Comparison of ENCODE assay signal across 9 cellular contexts in genomic region chr17:1709403-1709891, GRCh38. TPM values are rescaled to one million over a fixed set of nuclear protein-coding genes. Genes with fewer than 3 reads are reported as not detected.
DNase-seq lines count a peak whose midpoint lies in the region; ATAC-seq and TF ChIP-seq lines count a peak whose summit lies in the region.
"Had no signal": no experiment of that assay in that cellular context is flagged by ENCODE, and none has a peak within 500 bp of the region (broad histone marks: within the 10 kb centered on the region; RNA-seq: fewer than 3 reads in every experiment).

No MANE protein-coding gene starts in this region.

- peaks cover 41% of the 10 kb centered on the region for H3K27me3 Mint-ChIP-seq in activated CD4-positive, alpha-beta T cell treated with anti-CD3 and anti-CD28 coated beads, Interleukin-2, amount 10 ng/mL, durations not matched to agents 24 days and 14 days

- H3K4me1 Mint-ChIP-seq in activated CD4-positive, alpha-beta T cell treated with anti-CD3 and anti-CD28 coated beads, Interleukin-2, amount 10 ng/mL, durations not matched to agents 24 days and 14 days: peaks cover 17% of the 10 kb centered on the region

- H3K27ac ChIP-seq in mammary epithelial cell (ENCODE audit: insufficient read depth, low read depth, low read length) (no peak overlapping the region), thoracic aorta (no peak overlapping the region)

- intact Hi-C loops in activated CD4-positive, alpha-beta T cell treated with anti-CD3 and anti-CD28 coated beads, Interleukin-2, amount 10 ng/mL, durations not matched to agents 24 days and 14 days (cut with micrococcal nuclease): no loop called here
- intact Hi-C loops in mammary epithelial cell (cut with micrococcal nuclease): no loop called here

- no peak overlapping the region for H3K27ac Mint-ChIP-seq in activated CD4-positive, alpha-beta T cell treated with anti-CD3 and anti-CD28 coated beads, Interleukin-2, amount 10 ng/mL, durations not matched to agents 24 days and 14 days

- DNase-seq in activated CD4-positive, alpha-beta T cell treated with anti-CD3 and anti-CD28 coated beads, Interleukin-2, amount 10 ng/mL, durations not matched to agents 24 days and 14 days: no peak
- DNase-seq in activated CD4-positive, alpha-beta T cell treated with anti-CD3 and anti-CD28 coated beads, Interleukin-2, amount 50 U/mL, for 1 hour: no peak
- no peak for DNase-seq in mammary epithelial cell
- DNase-seq in left lobe of liver (ENCODE audit: low spot score): no peak
- no peak for DNase-seq in thoracic aorta (ENCODE audit: low spot score)
- no peak for DNase-seq in medulla oblongata (ENCODE audit: extremely low spot score)
- no peak for DNase-seq in NCI-H1048 (lab: John Stamatoyannopoulos, UW)
- DNase-seq in midbrain (lab: John Stamatoyannopoulos, UW): no peak

- in situ Hi-C loops in mammary epithelial cell (cut with MboI; ENCODE audit: low sequenced_read_pairs in 2 of 2): loop anchor here in 1 of 2 donors (25.0 kb wide), 2 partner anchors 153 to 328 kb away; partner anchors contain the start of genes DPH1, OVCA2 and RTN4RL1

- no peaks in the 10 kb centered on the region for H3K9me3 Mint-ChIP-seq in activated CD4-positive, alpha-beta T cell treated with anti-CD3 and anti-CD28 coated beads, Interleukin-2, amount 10 ng/mL, durations not matched to agents 24 days and 14 days

- WGBS in mammary epithelial cell (ENCODE audit: low coverage, missing lambda C conversion rate): 24% methylated on average over 3 of the region's 13 CpGs

- CTCF ChIA-PET in mammary epithelial cell (lab: Charles Lee; ENCODE audit: low non-redundant PET): no interaction called here

- ATAC-seq in left lobe of liver: peak; percentile 18
- ATAC-seq in thoracic aorta (ENCODE audit: insufficient number of reproducible peaks, low FRiP score, low read depth): no peak

- no TSS peak for BruUV-seq in mammary epithelial cell (replicated peaks; lab: Mats Ljungman, UMichigan)

- TF ChIP-seq CTCF in mammary epithelial cell (conservative IDR thresholded peaks at IDR 0.05 in 1 of 2, IDR thresholded peaks at IDR 0.05 in 1 of 2; ENCODE audit: extremely low read depth in 1 of 2, insufficient read depth in 1 of 2, low read depth in 1 of 2, low read length in 2 of 2): no peak
- TF ChIP-seq CTCF in thoracic aorta (IDR thresholded peaks at IDR 0.05): no peak

- H2AFZ ChIP-seq in mammary epithelial cell (ENCODE audit: low read depth, low read length): no peak overlapping the region

- H3K4me1 ChIP-seq in mammary epithelial cell (ENCODE audit: insufficient read depth, low read length): peaks cover 41% of the 10 kb centered on the region
- peaks cover 29 to 35% of the 10 kb centered on the region in 2 donors for H3K4me1 ChIP-seq in thoracic aorta (ENCODE audit: control insufficient read depth in 1 of 2, low read depth in 2 of 2)

- H3K4me2 ChIP-seq in mammary epithelial cell (ENCODE audit: insufficient read depth, low read depth, low read length): peak overlapping the region; percentile 100

- H4K20me1 ChIP-seq in mammary epithelial cell (ENCODE audit: insufficient read depth, low read length): peaks cover 2% of the 10 kb centered on the region

- H3K4me3 ChIP-seq in mammary epithelial cell (replicated peaks in 1 of 3; ENCODE audit: insufficient read depth in 1 of 3, low read depth in 2 of 3, low read length in 3 of 3) (peak overlapping the region in 2 of 3 experiments; percentile 15 to 68), thoracic aorta (peak overlapping the region; percentile 91)

- dilution Hi-C loops in mammary epithelial cell (cut with HindIII; ENCODE audit: low sequenced_read_pairs): no loop called here

- H3K27me3 ChIP-seq in mammary epithelial cell (ENCODE audit: insufficient read depth, low read length) (no peaks in the 10 kb centered on the region), thoracic aorta (replicated peaks; ENCODE audit: insufficient read depth) (no peaks in the 10 kb centered on the region)

- H3K79me2 ChIP-seq in mammary epithelial cell (ENCODE audit: insufficient read depth, low read length): peaks cover 30% of the 10 kb centered on the region

- H3K36me3 ChIP-seq in mammary epithelial cell (ENCODE audit: insufficient read depth, low read length) (peaks cover 28% of the 10 kb centered on the region), thoracic aorta (peaks cover 17% of the 10 kb centered on the region)

- no peaks in the 10 kb centered on the region for H3K9me3 ChIP-seq in mammary epithelial cell (replicated peaks; ENCODE audit: insufficient read depth, low read length)
- no peaks in the 10 kb centered on the region for H3K9me3 ChIP-seq in thoracic aorta

- H3K36me3 Mint-ChIP-seq in activated CD4-positive, alpha-beta T cell treated with anti-CD3 and anti-CD28 coated beads, Interleukin-2, amount 10 ng/mL, durations not matched to agents 24 days and 14 days (ENCODE audit: low read depth): peaks cover 18% of the 10 kb centered on the region

- no peak overlapping the region for H3K9ac ChIP-seq in mammary epithelial cell (ENCODE audit: insufficient read depth, low read length)

- peak overlapping the region; percentile 52 for H3K4me3 Mint-ChIP-seq in activated CD4-positive, alpha-beta T cell treated with anti-CD3 and anti-CD28 coated beads, Interleukin-2, amount 10 ng/mL, durations not matched to agents 24 days and 14 days

RNA-seq across cellular contexts. Expression of gene TLCD2, which starts 0.7 kb away (rescaled TPM):
- total RNA-seq in activated CD4-positive, alpha-beta T cell treated with anti-CD3 and anti-CD28 coated beads, Interleukin-2, amount 10 ng/mL, durations not matched to agents 24 days and 14 days: 0.07 and 0.14 TPM in 2 replicates
- total RNA-seq in mammary epithelial cell (1 to 10 TPM; 2.2 to 5.7 TPM), left lobe of liver (4.2 TPM), thoracic aorta (1 to 10 TPM; 7.3 to 8.3 TPM)
- 0.87 TPM for polyA plus RNA-seq in mammary epithelial cell
- 4.4 TPM for polyA minus RNA-seq in mammary epithelial cell

RNA-seq across cellular contexts. Expression of gene WDR81, which starts 15.1 kb away (rescaled TPM):
- total RNA-seq in activated CD4-positive, alpha-beta T cell treated with anti-CD3 and anti-CD28 coated beads, Interleukin-2, amount 10 ng/mL, durations not matched to agents 24 days and 14 days: 17.6 and 18.3 TPM in 2 replicates
- total RNA-seq in mammary epithelial cell (10 to 100 TPM; 17.8 to 35.5 TPM), left lobe of liver (27.0 TPM), thoracic aorta (10 to 100 TPM; 32.7 to 41.8 TPM)
- polyA plus RNA-seq in mammary epithelial cell: 10.2 TPM
- 8.5 TPM for polyA minus RNA-seq in mammary epithelial cell

RNA-seq across cellular contexts. Expression of gene PRPF8, which starts 24.8 kb away (rescaled TPM):
- total RNA-seq in activated CD4-positive, alpha-beta T cell treated with anti-CD3 and anti-CD28 coated beads, Interleukin-2, amount 10 ng/mL, durations not matched to agents 24 days and 14 days: 432 and 442 TPM in 2 replicates
- total RNA-seq in mammary epithelial cell (100 to 1,000 TPM; 114 to 243 TPM), left lobe of liver (97.8 TPM), thoracic aorta (100 to 1,000 TPM; 184 to 186 TPM)
- 132 TPM for polyA plus RNA-seq in mammary epithelial cell
- 482 TPM for polyA minus RNA-seq in mammary epithelial cell

RNA-seq across cellular contexts. Expression of gene SERPINF2, which starts 33.2 kb away (rescaled TPM):
- total RNA-seq in activated CD4-positive, alpha-beta T cell treated with anti-CD3 and anti-CD28 coated beads, Interleukin-2, amount 10 ng/mL, durations not matched to agents 24 days and 14 days: 0.12 and 0.16 TPM in 2 replicates
- total RNA-seq in mammary epithelial cell: 1 to 10 TPM; 5.7 to 7.3 TPM
- polyA plus RNA-seq in mammary epithelial cell: 10.1 TPM
- 3.7 TPM for polyA minus RNA-seq in mammary epithelial cell
- 1,138 TPM for total RNA-seq in left lobe of liver
- 1 to 10 TPM; 5.0 to 9.8 TPM for total RNA-seq in thoracic aorta

RNA-seq across cellular contexts. Expression of gene SERPINF1, which starts 52.4 kb away (rescaled TPM):
- not detected in 2 replicates for total RNA-seq in activated CD4-positive, alpha-beta T cell treated with anti-CD3 and anti-CD28 coated beads, Interleukin-2, amount 10 ng/mL, durations not matched to agents 24 days and 14 days
- total RNA-seq in mammary epithelial cell (10 to 100 TPM; 10.8 to 89.5 TPM), left lobe of liver (1,041 TPM), thoracic aorta (100 to 1,000 TPM; 385 to 608 TPM)
- polyA plus RNA-seq in mammary epithelial cell: 85.4 TPM
- polyA minus RNA-seq in mammary epithelial cell: 77.9 TPM
- total RNA-seq: dermis blood vessel endothelial cell had no signal
